In the genomic region with DNA sequence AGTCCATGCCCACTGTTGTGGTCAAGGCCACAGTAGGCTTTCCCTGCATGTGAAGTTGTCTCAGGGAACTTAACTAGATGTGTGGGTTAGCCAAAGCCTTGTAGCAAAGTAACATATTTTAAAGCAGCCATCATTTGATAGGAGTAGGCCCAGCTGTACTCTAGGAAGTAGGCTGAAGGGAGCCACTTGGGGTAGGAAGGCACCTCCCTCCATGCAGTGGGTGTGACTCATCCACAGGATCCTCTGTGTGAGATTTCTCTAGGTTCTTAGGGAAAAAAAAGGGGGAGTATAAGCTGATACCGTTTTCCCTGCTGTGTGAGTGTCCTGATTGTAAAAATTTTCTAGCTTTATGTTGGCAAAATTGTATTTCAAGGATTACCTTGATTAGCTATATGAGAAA, we compare ENCODE assay signal across 11 cellular contexts. TPM values are rescaled to one million over a fixed set of nuclear protein-coding genes. Genes with fewer than 3 reads are reported as not detected.
A peak's percentile ranks its signal among the peaks of the same experiment; 100 is the strongest.
DNase-seq lines count a peak whose midpoint lies in the region; ATAC-seq and TF ChIP-seq lines count a peak whose summit lies in the region.
"Had no signal": no experiment of that assay in that cellular context is flagged by ENCODE, and none has a peak within 500 bp of the region (broad histone marks: within the 10 kb centered on the region; RNA-seq: fewer than 3 reads in every experiment).

No MANE protein-coding gene starts in this region.

- H3K4me1 Mint-ChIP-seq in neural crest cell: peaks cover 14% of the 10 kb centered on the region

- peaks cover 5% of the 10 kb centered on the region for H3K36me3 Mint-ChIP-seq in neural crest cell (ENCODE audit: low read depth)

- DNase-seq in COLO829 (ENCODE audit: low spot score) (peak; percentile 20), M059J (ENCODE audit: low read depth) (peak; percentile 87), epithelial cell of esophagus (ENCODE audit: low read depth) (peak; percentile 54), neural crest cell (ENCODE audit: low read depth, low spot score) (no peak), NCI-H510A treated with DMSO at 0.1 percent for 48 hours (lab: John Stamatoyannopoulos, UW) (no peak), NCI-H1417 (lab: John Stamatoyannopoulos, UW) (no peak)
- DNase-seq: stimulated activated CD4-positive, alpha-beta T cell treated with anti-CD3 and anti-CD28 coated beads, Interleukin-4, amount 100 ng/mL, for 4 hours; upper lobe of left lung had no signal

- no peaks in the 10 kb centered on the region for H3K9me3 Mint-ChIP-seq in neural crest cell
- H3K9me3 Mint-ChIP-seq: activated naive CD4-positive, alpha-beta T cell treated with anti-CD3 and anti-CD28 coated beads, Interleukin-2, amount 50 U/mL, for 24 hours had no signal

- H3K27me3 Mint-ChIP-seq in neural crest cell (ENCODE audit: low read depth): no peaks in the 10 kb centered on the region
- H3K27me3 Mint-ChIP-seq: activated naive CD4-positive, alpha-beta T cell treated with anti-CD3 and anti-CD28 coated beads, Interleukin-2, amount 50 U/mL, for 24 hours had no signal

- TF ChIP-seq CTCF in epithelial cell of esophagus (IDR thresholded peaks at IDR 0.05; ENCODE audit: insufficient read depth, low read depth, low read length, missing control alignments): no peak
- no peak for TF ChIP-seq CTCF in neural crest cell (conservative IDR thresholded peaks at IDR 0.05)

- H3K27ac Mint-ChIP-seq in neural crest cell (ENCODE audit: unreplicated experiment): no peak overlapping the region
- H3K27ac Mint-ChIP-seq: activated naive CD4-positive, alpha-beta T cell treated with anti-CD3 and anti-CD28 coated beads, Interleukin-2, amount 50 U/mL, for 24 hours had no signal

- peak overlapping the region; percentile 6 for H3K4me3 Mint-ChIP-seq in neural crest cell
- H3K4me3 Mint-ChIP-seq: activated naive CD4-positive, alpha-beta T cell treated with anti-CD3 and anti-CD28 coated beads, Interleukin-2, amount 50 U/mL, for 24 hours had no signal

- ATAC-seq in HG03342 (IDR thresholded peaks at IDR 0.05; ENCODE audit: unreplicated experiment): no peak
- ATAC-seq in GM21528 (IDR thresholded peaks at IDR 0.05; ENCODE audit: low FRiP score, unreplicated experiment): no peak

- no peak overlapping the region for H3K4me3 ChIP-seq in epithelial cell of esophagus (ENCODE audit: low read length)
- H3K4me3 ChIP-seq: upper lobe of left lung had no signal

RNA-seq across cellular contexts. Expression of gene VAPB, which starts 44.7 kb away (rescaled TPM):
- 20.6 and 34.7 TPM in 2 replicates for total RNA-seq in M059J (2014; rRNA removed; shearing (Covaris generic))
- total RNA-seq in neural crest cell: 56.6 and 57.7 TPM in 2 replicates

Comparison
In these comparisons a context has a peak if more than half of its experiments do, and no peak if none do; other contexts are left out.
1. DNase-seq: peak in COLO829 (single experiment), M059J (single experiment) and epithelial cell of esophagus (single experiment); none in neural crest cell (single experiment), NCI-H510A treated with DMSO at 0.1 percent for 48 hours (single experiment) and NCI-H1417 (0 of 3).